In the genomic region with DNA sequence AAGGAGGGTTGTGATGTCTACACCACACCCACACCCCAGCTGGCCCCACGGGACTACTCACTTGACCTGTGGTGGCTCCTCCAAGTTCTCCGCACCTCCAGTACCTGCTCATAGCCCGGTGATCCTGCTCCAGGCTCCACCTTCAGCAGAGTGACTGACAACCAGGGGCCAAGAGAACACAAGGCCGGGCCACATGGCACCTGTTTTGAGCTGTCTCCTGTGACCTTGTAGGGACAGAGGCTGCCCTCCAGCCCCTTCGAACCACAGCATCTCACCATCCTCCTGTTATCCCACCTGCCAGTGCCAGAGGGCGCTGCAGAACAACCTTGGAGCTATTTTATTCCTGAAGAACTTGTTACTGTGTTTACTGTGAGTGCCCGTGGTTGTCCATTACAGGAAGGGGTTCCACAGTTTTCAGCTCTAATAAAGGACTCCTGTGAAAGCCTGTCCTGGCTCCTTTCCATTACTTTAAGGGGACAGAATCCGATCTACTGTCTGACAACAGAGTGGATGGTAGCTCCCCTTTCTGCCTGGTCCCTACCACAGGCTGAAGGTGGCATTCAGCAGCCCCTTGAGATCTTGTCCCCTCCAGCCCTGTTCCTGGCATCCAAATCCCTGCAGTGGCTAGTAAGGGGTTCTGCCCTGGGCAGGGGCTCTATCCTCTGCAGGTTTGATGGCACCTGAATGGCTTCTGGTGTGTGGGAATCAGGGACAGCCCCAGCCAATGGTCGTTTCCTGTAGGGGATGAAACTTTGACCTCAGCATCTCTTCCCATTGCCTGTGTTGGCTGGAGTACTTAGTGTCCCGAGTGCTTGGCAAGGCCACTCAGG, we compare ENCODE assay signal across 1 cellular context.
TF ChIP-seq lines count a peak whose summit lies in the region.

No MANE protein-coding gene starts in this region.

TF ChIP-seq in GM23338, 12 proteins besides CTCF, POLR2A, EP300 and RAD21 (continued from another document):
- TF ChIP-seq ETS1 (IDR thresholded peaks at IDR 0.05) (no peak), STAT1 (IDR thresholded peaks at IDR 0.05; ENCODE audit: unreplicated experiment) (no peak), NANOG (IDR thresholded peaks at IDR 0.05; ENCODE audit: borderline replicate concordance) (no peak), ZNF462 (CRISPR knock-in tag; IDR thresholded peaks at IDR 0.05) (no peak), ZNF331 (CRISPR knock-in tag; IDR thresholded peaks at IDR 0.05; ENCODE audit: low read depth) (no peak), EZH2phosphoT487 (IDR thresholded peaks at IDR 0.05; ENCODE audit: unreplicated experiment) (no peak), JUNB (IDR thresholded peaks at IDR 0.05; ENCODE audit: unreplicated experiment) (no peak), ZNF114 (CRISPR knock-in tag; IDR thresholded peaks at IDR 0.05) (no peak), CREB1 (CRISPR knock-in tag; IDR thresholded peaks at IDR 0.05; ENCODE audit: low read depth) (no peak), POLR2AphosphoS5 (IDR thresholded peaks at IDR 0.05; ENCODE audit: low read depth) (no peak)
- TF ChIP-seq, protein P1, sequence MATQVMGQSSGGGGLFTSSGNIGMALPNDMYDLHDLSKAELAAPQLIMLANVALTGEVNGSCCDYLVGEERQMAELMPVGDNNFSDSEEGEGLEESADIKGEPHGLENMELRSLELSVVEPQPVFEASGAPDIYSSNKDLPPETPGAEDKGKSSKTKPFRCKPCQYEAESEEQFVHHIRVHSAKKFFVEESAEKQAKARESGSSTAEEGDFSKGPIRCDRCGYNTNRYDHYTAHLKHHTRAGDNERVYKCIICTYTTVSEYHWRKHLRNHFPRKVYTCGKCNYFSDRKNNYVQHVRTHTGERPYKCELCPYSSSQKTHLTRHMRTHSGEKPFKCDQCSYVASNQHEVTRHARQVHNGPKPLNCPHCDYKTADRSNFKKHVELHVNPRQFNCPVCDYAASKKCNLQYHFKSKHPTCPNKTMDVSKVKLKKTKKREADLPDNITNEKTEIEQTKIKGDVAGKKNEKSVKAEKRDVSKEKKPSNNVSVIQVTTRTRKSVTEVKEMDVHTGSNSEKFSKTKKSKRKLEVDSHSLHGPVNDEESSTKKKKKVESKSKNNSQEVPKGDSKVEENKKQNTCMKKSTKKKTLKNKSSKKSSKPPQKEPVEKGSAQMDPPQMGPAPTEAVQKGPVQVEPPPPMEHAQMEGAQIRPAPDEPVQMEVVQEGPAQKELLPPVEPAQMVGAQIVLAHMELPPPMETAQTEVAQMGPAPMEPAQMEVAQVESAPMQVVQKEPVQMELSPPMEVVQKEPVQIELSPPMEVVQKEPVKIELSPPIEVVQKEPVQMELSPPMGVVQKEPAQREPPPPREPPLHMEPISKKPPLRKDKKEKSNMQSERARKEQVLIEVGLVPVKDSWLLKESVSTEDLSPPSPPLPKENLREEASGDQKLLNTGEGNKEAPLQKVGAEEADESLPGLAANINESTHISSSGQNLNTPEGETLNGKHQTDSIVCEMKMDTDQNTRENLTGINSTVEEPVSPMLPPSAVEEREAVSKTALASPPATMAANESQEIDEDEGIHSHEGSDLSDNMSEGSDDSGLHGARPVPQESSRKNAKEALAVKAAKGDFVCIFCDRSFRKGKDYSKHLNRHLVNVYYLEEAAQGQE (IDR thresholded peaks at IDR 0.05; ENCODE audit: unreplicated experiment), result no peak
